In the genomic region with DNA sequence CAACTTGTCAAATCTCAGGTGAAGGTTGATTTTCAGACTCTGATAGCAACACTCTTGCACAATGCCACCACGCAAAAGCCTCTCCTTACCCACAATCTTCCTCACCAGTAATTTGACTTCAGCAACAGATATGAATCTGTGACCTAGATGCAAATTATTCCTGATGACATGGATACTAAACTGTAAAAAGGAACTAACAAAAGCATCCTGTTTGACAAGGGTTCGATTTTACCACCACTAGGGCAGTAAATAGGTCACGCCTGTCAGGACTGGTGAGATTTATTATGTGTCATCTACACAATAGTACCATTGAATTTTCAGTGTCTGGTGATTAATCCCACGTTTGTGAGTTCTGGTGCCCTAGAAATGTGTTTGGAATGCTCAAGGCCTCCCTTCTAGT, we compare ENCODE assay signal across 15 cellular contexts.
A peak's percentile ranks its signal among the peaks of the same experiment; 100 is the strongest.
DNase-seq lines count a peak whose midpoint lies in the region; ATAC-seq and TF ChIP-seq lines count a peak whose summit lies in the region.
"Had no signal": no experiment of that assay in that cellular context is flagged by ENCODE, and none has a peak within 500 bp of the region (broad histone marks: within the 10 kb centered on the region; RNA-seq: fewer than 3 reads in every experiment).

No MANE protein-coding gene starts in this region.

- in situ Hi-C loops in IMR-90 (cut with MboI; ENCODE audit: low sequenced_read_pairs) = no loop called here

- CTCF ChIA-PET in IMR-90 (lab: Yijun Ruan, JAX) = no interaction called here

- H3K79me1 ChIP-seq in IMR-90 (ENCODE audit: low read depth in 1 of 2, low read length in 2 of 2) = no peaks in the 10 kb centered on the region

- H3K4ac ChIP-seq in IMR-90 (ENCODE audit: low read depth, low read length) = no peak overlapping the region

- no peak overlapping the region for H4K8ac ChIP-seq in IMR-90 (ENCODE audit: low read depth in 2 of 2, low read length in 2 of 2)

- no peak overlapping the region for H3K14ac ChIP-seq in IMR-90 (replicated peaks; ENCODE audit: low read depth, low read length)

- H3K9me3 ChIP-seq in IMR-90 (ENCODE audit: control insufficient read depth, insufficient read depth, low read length) = no peaks in the 10 kb centered on the region
- H3K9me3 ChIP-seq: colonic mucosa had no signal

- BruUV-seq in IMR-90 (replicated peaks; lab: Mats Ljungman, UMichigan) = no TSS peak

- H3K4me3 Mint-ChIP-seq in effector memory CD8-positive, alpha-beta T cell = no peak overlapping the region
- H3K4me3 Mint-ChIP-seq: activated T-helper 1 cell treated with anti-CD3 and anti-CD28 coated beads, Interleukin-12 subunit alpha, Interleukin-12 subunit beta, Interleukin-2, Interleukin-4 antibody, amounts not matched to agents 30 ng/mL and 10 ng/mL and 1 ng/mL, durations not matched to agents 14 hours and 24 hours and 36 hours had no signal

- no peak overlapping the region for H2BK20ac ChIP-seq in IMR-90 (ENCODE audit: low read depth, low read length)

- TF ChIP-seq CTCF in AG10803 (conservative IDR thresholded peaks at IDR 0.05; ENCODE audit: low read length) (no peak), IMR-90 (conservative IDR thresholded peaks at IDR 0.05; ENCODE audit: low read depth, low read length) (no peak)

- no peak overlapping the region for H2BK15ac ChIP-seq in IMR-90 (ENCODE audit: low read depth, low read length)

- H2AFZ ChIP-seq in IMR-90 (replicated peaks; ENCODE audit: low read length, poor library complexity) = no peak overlapping the region

- WGBS in IMR-90 (ENCODE audit: extremely low coverage in 2 of 2, insufficient read length in 1 of 2), 2 experiments = 71% methylated on average over 1 of the region's 4 CpGs; no CpG with 5 or more reads in 1 of the 2 experiments

- H3K4me1 ChIP-seq in IMR-90 (ENCODE audit: control insufficient read depth, insufficient read depth, low read length) = no peaks in the 10 kb centered on the region
- H3K4me1 ChIP-seq: colonic mucosa had no signal

- POLR2A ChIA-PET in IMR-90 (lab: Charles Lee; ENCODE audit: unreplicated experiment) = no interaction called here

- H4K5ac ChIP-seq in IMR-90 (ENCODE audit: low read depth, low read length) = no peak overlapping the region; the same call in 1 of the 2 replicates

- no peak overlapping the region for H2BK120ac ChIP-seq in IMR-90 (ENCODE audit: low read depth, low read length)

- H3K4me3 ChIP-seq in AG10803 (ENCODE audit: low read length) (no peak overlapping the region), IMR-90 (ENCODE audit: insufficient read depth, low read depth, low read length) (no peak overlapping the region)
- H3K4me3 ChIP-seq: colonic mucosa had no signal

- H4K91ac ChIP-seq in IMR-90 (ENCODE audit: insufficient read depth, low read depth, low read length) = no peak overlapping the region

- no peak overlapping the region for H2AK9ac ChIP-seq in IMR-90 (replicated peaks; ENCODE audit: low read depth, low read length, poor library complexity)

- no peak overlapping the region for H3K27ac ChIP-seq in IMR-90 (ENCODE audit: insufficient read depth, low read length)
- H3K27ac ChIP-seq: colonic mucosa, HL-60, RWPE1 had no signal

- H3K23ac ChIP-seq in IMR-90 (ENCODE audit: low read depth, low read length) = no peak overlapping the region

- TF ChIP-seq RAD21 in IMR-90 (IDR thresholded peaks at IDR 0.05; ENCODE audit: low read length) = no peak

- no peaks in the 10 kb centered on the region for H4K20me1 ChIP-seq in IMR-90 (ENCODE audit: insufficient read depth, low read length)

- H3K27me3 ChIP-seq in IMR-90 (ENCODE audit: control insufficient read depth, insufficient read depth, low read length) = no peaks in the 10 kb centered on the region
- H3K27me3 ChIP-seq: colonic mucosa had no signal

- H3K56ac ChIP-seq in IMR-90 (ENCODE audit: extremely low read depth, insufficient read depth, low read length) = no peak overlapping the region

- no peak overlapping the region for H3K27ac Mint-ChIP-seq in effector memory CD8-positive, alpha-beta T cell
- H3K27ac Mint-ChIP-seq: activated T-helper 1 cell treated with anti-CD3 and anti-CD28 coated beads, Interleukin-12 subunit alpha, Interleukin-12 subunit beta, Interleukin-2, Interleukin-4 antibody, amounts not matched to agents 30 ng/mL and 10 ng/mL and 1 ng/mL, durations not matched to agents 14 hours and 24 hours and 36 hours had no signal

- no peaks in the 10 kb centered on the region for H3K27me3 Mint-ChIP-seq in effector memory CD8-positive, alpha-beta T cell

- H3K18ac ChIP-seq in IMR-90 (ENCODE audit: low read depth, low read length) = no peak overlapping the region

- H3K9ac ChIP-seq in IMR-90 (ENCODE audit: low read depth, low read length) = no peak overlapping the region

- peaks cover 2% of the 10 kb centered on the region for H3K36me3 Mint-ChIP-seq in effector memory CD8-positive, alpha-beta T cell (ENCODE audit: insufficient read depth)

- peak; percentile 41 for DNase-seq in AG10803 (ENCODE audit: low read depth)
- peak; percentile 23 for DNase-seq in IMR-90
- DNase-seq in SHP77 (lab: John Stamatoyannopoulos, UW) = peak; percentile 45 to 55
- peak; percentile 65 for DNase-seq in kidney tubule cell (ENCODE audit: low spot score)
- DNase-seq in activated CD4-positive, alpha-beta T cell treated with anti-CD3 and anti-CD28 coated beads for 1 hour = no peak
- DNase-seq in cerebellar nuclear complex (lab: John Stamatoyannopoulos, UW) = no peak
- no peak for DNase-seq in effector memory CD8-positive, alpha-beta T cell
- DNase-seq: colonic mucosa, DMS79, mesendoderm, NCI-H345 had no signal

- no peaks in the 10 kb centered on the region for H3K36me3 ChIP-seq in IMR-90 (ENCODE audit: control insufficient read depth, insufficient read depth, low read length)
- H3K36me3 ChIP-seq: colonic mucosa had no signal

- H3K4me2 ChIP-seq in IMR-90 (ENCODE audit: low read depth, low read length) = no peak overlapping the region

- ATAC-seq in IMR-90 (ENCODE audit: low read depth) (no peak), HG03378 (IDR thresholded peaks at IDR 0.05; ENCODE audit: unreplicated experiment) (no peak)
- no peak for ATAC-seq in effector memory CD8-positive, alpha-beta T cell (replicated peaks)

- H2AK5ac ChIP-seq in IMR-90 (ENCODE audit: low read depth, low read length) = no peak overlapping the region

- dilution Hi-C loops in IMR-90 (cut with HindIII; ENCODE audit: low sequenced_read_pairs, unreplicated experiment) = no loop called here

- peaks cover 0 to 5% of the 10 kb centered on the region in 2 donors for H3K9me3 Mint-ChIP-seq in effector memory CD8-positive, alpha-beta T cell
- H3K9me3 Mint-ChIP-seq: activated T-helper 1 cell treated with anti-CD3 and anti-CD28 coated beads, Interleukin-12 subunit alpha, Interleukin-12 subunit beta, Interleukin-2, Interleukin-4 antibody, amounts not matched to agents 30 ng/mL and 10 ng/mL and 1 ng/mL, durations not matched to agents 14 hours and 24 hours and 36 hours had no signal

- H2BK5ac ChIP-seq in IMR-90 (ENCODE audit: low read depth, low read length, poor library complexity, severe bottlenecking) = no peak overlapping the region

- intact Hi-C loops in IMR-90 (cut with micrococcal nuclease) = no loop called here

- no peaks in the 10 kb centered on the region for H3K9me1 ChIP-seq in IMR-90 (ENCODE audit: insufficient read depth, low read length)

- no peak for TF ChIP-seq POLR2A in IMR-90 (IDR thresholded peaks at IDR 0.05; ENCODE audit: low read depth, low read length)

- H3K4me1 Mint-ChIP-seq in effector memory CD8-positive, alpha-beta T cell (ENCODE audit: low read depth in 2 of 2) = no peaks in the 10 kb centered on the region

TF ChIP-seq in IMR-90, 13 proteins besides CTCF, POLR2A, EP300 and RAD21:
- TF ChIP-seq CEBPB (IDR thresholded peaks at IDR 0.05; ENCODE audit: low read depth, low read length) (peak; percentile 52), BHLHE40 (IDR thresholded peaks at IDR 0.05; ENCODE audit: low read depth, low read length) (no peak)
TF ChIP-seq in IMR-90: peak in this region for 1.

Comparison
In these comparisons a context has a peak if more than half of its experiments do, and no peak if none do; other contexts are left out.
1. DNase-seq: peak in AG10803 (single experiment), IMR-90 (single experiment), SHP77 (2 of 2) and kidney tubule cell (single experiment); none in activated CD4-positive, alpha-beta T cell treated with anti-CD3 and anti-CD28 coated beads for 1 hour (single experiment), cerebellar nuclear complex (0 of 2) and effector memory CD8-positive, alpha-beta T cell (0 of 3).